Comparison of ENCODE assay signal across 11 cellular contexts in genomic region chr17:76560877-76561221, GRCh38. TPM values are rescaled to one million over a fixed set of nuclear protein-coding genes. Genes with fewer than 3 reads are reported as not detected.
DNase-seq lines count a peak whose midpoint lies in the region; ATAC-seq, FAIRE-seq and TF ChIP-seq lines count a peak whose summit lies in the region.
"Had no signal": no experiment of that assay in that cellular context is flagged by ENCODE, and none has a peak within 500 bp of the region (broad histone marks: within the 10 kb centered on the region; RNA-seq: fewer than 3 reads in every experiment).

No MANE protein-coding gene starts in this region.

- FAIRE-seq in astrocyte (lab: Jason Lieb, UNC): no peak
- FAIRE-seq in urothelium cell line (lab: Jason Lieb, UNC): no peak

- peaks cover 53% of the 10 kb centered on the region for H3K4me1 ChIP-seq in CD8-positive, alpha-beta T cell (ENCODE audit: insufficient read depth, low read length)
- H3K4me1 ChIP-seq in astrocyte (ENCODE audit: insufficient read depth, low read length): peaks cover 48% of the 10 kb centered on the region
- peaks cover 4 to 45% of the 10 kb centered on the region in 2 donors for H3K4me1 ChIP-seq in muscle layer of duodenum (ENCODE audit: control insufficient read depth in 1 of 2, insufficient read depth in 2 of 2, low read length in 2 of 2)

- H3K4me2 ChIP-seq in astrocyte (ENCODE audit: low read length): peak overlapping the region; percentile 87

- no peaks in the 10 kb centered on the region for H3K9me3 Mint-ChIP-seq in CD8-positive, alpha-beta T cell
- no peaks in the 10 kb centered on the region for H3K9me3 Mint-ChIP-seq in astrocyte (ENCODE audit: unreplicated experiment)

- no peak for DNase-seq in CD8-positive, alpha-beta T cell
- DNase-seq in MG63: no peak
- DNase-seq in astrocyte (ENCODE audit: low read depth): no peak
- DNase-seq in DMS79 treated with DMSO at 0.1 percent for 48 hours (lab: John Stamatoyannopoulos, UW): no peak
- DNase-seq in omental fat pad (ENCODE audit: low spot score): no peak
- DNase-seq in urothelium cell line (ENCODE audit: low spot score): no peak
- DNase-seq: activated naive CD4-positive, alpha-beta T cell; NCI-H1436 treated with DMSO at 0.1 percent for 48 hours had no signal

- peak overlapping the region; percentile 67 for H3K4me3 Mint-ChIP-seq in CD8-positive, alpha-beta T cell
- H3K4me3 Mint-ChIP-seq in astrocyte (ENCODE audit: unreplicated experiment): peak overlapping the region; percentile 79

- H3K27ac ChIP-seq in CD8-positive, alpha-beta T cell (ENCODE audit: low read depth, low read length): peak overlapping the region; percentile 38
- peak overlapping the region; percentile 40 for H3K27ac ChIP-seq in astrocyte (ENCODE audit: low read depth, low read length)
- H3K27ac ChIP-seq in muscle layer of duodenum (ENCODE audit: low read length): peak overlapping the region; percentile 46

- peaks cover 73% of the 10 kb centered on the region for H3K4me1 Mint-ChIP-seq in CD8-positive, alpha-beta T cell (ENCODE audit: low read depth)
- H3K4me1 Mint-ChIP-seq in astrocyte (ENCODE audit: low read depth, unreplicated experiment): peaks cover 38% of the 10 kb centered on the region

- H3K36me3 ChIP-seq in CD8-positive, alpha-beta T cell (ENCODE audit: insufficient read depth, low read length): peaks cover 14% of the 10 kb centered on the region
- H3K36me3 ChIP-seq in MG63: peaks cover 65% of the 10 kb centered on the region
- H3K36me3 ChIP-seq in astrocyte (ENCODE audit: insufficient read depth, low read length): peaks cover 30% of the 10 kb centered on the region
- peaks cover 1 to 24% of the 10 kb centered on the region in 2 donors for H3K36me3 ChIP-seq in muscle layer of duodenum (ENCODE audit: control insufficient read depth in 1 of 2, insufficient read depth in 2 of 2, low read length in 2 of 2)

- CTCF ChIA-PET in CD8-positive, alpha-beta T cell (lab: Charles Lee): interaction anchor here (0.9 to 5.9 kb wide), 8 partner anchors 15 to 153 kb away, joined by 3 to 32 read pairs (median 5); no protein-coding TSS in a partner anchor

- intact Hi-C loops in CD8-positive, alpha-beta T cell (cut with DNase I, micrococcal nuclease): no loop called here

- no peaks in the 10 kb centered on the region for H3K27me3 Mint-ChIP-seq in CD8-positive, alpha-beta T cell (ENCODE audit: low read depth)
- H3K27me3 Mint-ChIP-seq in astrocyte (ENCODE audit: low read depth, unreplicated experiment): no peaks in the 10 kb centered on the region

- peak overlapping the region; percentile 53 for H3K9ac ChIP-seq in astrocyte (ENCODE audit: low read length)

- H4K20me1 ChIP-seq in astrocyte (ENCODE audit: insufficient read depth, low read length): peaks cover 63% of the 10 kb centered on the region

- POLR2A ChIA-PET in CD8-positive, alpha-beta T cell (lab: Charles Lee): interaction anchor here (1.2 to 1.4 kb wide), 2 partner anchors 9 to 24 kb away, joined by 3 to 4 read pairs; a partner anchor contains a TSS

- H3K27ac Mint-ChIP-seq in CD8-positive, alpha-beta T cell: peak overlapping the region; percentile 85
- peak overlapping the region; percentile 69 for H3K27ac Mint-ChIP-seq in astrocyte (ENCODE audit: unreplicated experiment)

- ATAC-seq in CD8-positive, alpha-beta T cell: no peak
- no peak for ATAC-seq in omental fat pad (ENCODE audit: low FRiP score)
- no peak for ATAC-seq in HG03439 (IDR thresholded peaks at IDR 0.05; ENCODE audit: unreplicated experiment)
- ATAC-seq: esophagus mucosa had no signal

- H3K4me3 ChIP-seq in CD8-positive, alpha-beta T cell (ENCODE audit: low read depth, low read length): no peak overlapping the region
- H3K4me3 ChIP-seq in MG63: peak overlapping the region; percentile 90
- H3K4me3 ChIP-seq in astrocyte (ENCODE audit: insufficient read depth, low read depth, low read length): peak overlapping the region; percentile 32
- H3K4me3 ChIP-seq in muscle layer of duodenum (ENCODE audit: low read depth in 1 of 2, low read length in 2 of 2): no peak overlapping the region

- H3K79me2 ChIP-seq in astrocyte (ENCODE audit: insufficient read depth, low read length): peaks cover 52% of the 10 kb centered on the region

- no peaks in the 10 kb centered on the region for H3K9me3 ChIP-seq in CD8-positive, alpha-beta T cell (ENCODE audit: low read length)
- H3K9me3 ChIP-seq in MG63 (no peaks in the 10 kb centered on the region), astrocyte (ENCODE audit: insufficient read depth, low read depth, low read length) (no peaks in the 10 kb centered on the region), muscle layer of duodenum (ENCODE audit: control insufficient read depth in 1 of 2, low read length in 2 of 2) (no peaks in the 10 kb centered on the region)

- H3K27me3 ChIP-seq in CD8-positive, alpha-beta T cell (ENCODE audit: insufficient read depth, low read length): no peaks in the 10 kb centered on the region
- H3K27me3 ChIP-seq in MG63: no peaks in the 10 kb centered on the region
- H3K27me3 ChIP-seq in astrocyte (ENCODE audit: insufficient read depth, low read length): no peaks in the 10 kb centered on the region
- H3K27me3 ChIP-seq in muscle layer of duodenum (ENCODE audit: low read depth, low read length): no peaks in the 10 kb centered on the region

- H3K36me3 Mint-ChIP-seq in CD8-positive, alpha-beta T cell: peaks cover 65% of the 10 kb centered on the region
- peaks cover 14% of the 10 kb centered on the region for H3K36me3 Mint-ChIP-seq in astrocyte (ENCODE audit: low read depth, unreplicated experiment)

- no peak overlapping the region for H2AFZ ChIP-seq in astrocyte (ENCODE audit: low read depth, low read length)

- TF ChIP-seq CTCF in CD8-positive, alpha-beta T cell (IDR thresholded peaks at IDR 0.05): no peak
- TF ChIP-seq CTCF in astrocyte (IDR thresholded peaks at IDR 0.05; ENCODE audit: insufficient read depth, low read depth, low read length) (no peak), omental fat pad (IDR thresholded peaks at IDR 0.05) (no peak)

RNA-seq across cellular contexts. Expression of gene PRCD, which starts 21.0 kb away (rescaled TPM):
- total RNA-seq in CD8-positive, alpha-beta T cell: not detected
- 1.2 TPM in 1 of 2 replicates, not detected in the other for total RNA-seq in MG63 (2014; rRNA removed; shearing (Covaris generic); ENCODE audit: low replicate concordance)
- total RNA-seq in astrocyte (1.5 and 2.2 TPM in 2 replicates), omental fat pad (10 to 100 TPM in 1 of 4 donors, 1 to 10 TPM in 3; 2.3 to 20.0 (median 3.5) TPM)

RNA-seq across cellular contexts. Expression of gene CYGB, which starts 23.3 kb away (rescaled TPM):
- under 1 TPM; 0.47 to 0.57 TPM for total RNA-seq in CD8-positive, alpha-beta T cell
- 7.6 and 14.0 TPM in 2 replicates for total RNA-seq in MG63 (2014; rRNA removed; shearing (Covaris generic); ENCODE audit: low replicate concordance)
- 20.5 and 29.2 TPM in 2 replicates for total RNA-seq in astrocyte
- total RNA-seq in omental fat pad: 10 to 100 TPM; 18.9 to 46.2 (median 35.2) TPM

RNA-seq across cellular contexts. Expression of gene ST6GALNAC2, which starts 24.8 kb away (rescaled TPM):
- total RNA-seq in CD8-positive, alpha-beta T cell: 1 to 10 TPM in 1 of 2 experiments, under 1 TPM in 1; 0.50 to 1.7 TPM
- total RNA-seq in MG63 (2014; rRNA removed; shearing (Covaris generic); ENCODE audit: low replicate concordance): 0.15 and 0.30 TPM in 2 replicates
- total RNA-seq in astrocyte: 0.79 TPM in 1 of 2 replicates, not detected in the other
- 10 to 100 TPM in 2 of 4 donors, 1 to 10 TPM in 2; 4.2 to 12.1 (median 9.7) TPM for total RNA-seq in omental fat pad

RNA-seq across cellular contexts. Expression of gene RHBDF2, which starts 59.6 kb away (rescaled TPM):
- total RNA-seq in CD8-positive, alpha-beta T cell: 10 to 100 TPM; 45.4 to 46.2 TPM
- 5.9 and 20.9 TPM in 2 replicates for total RNA-seq in MG63 (2014; rRNA removed; shearing (Covaris generic); ENCODE audit: low replicate concordance)
- total RNA-seq in astrocyte (27.0 and 30.7 TPM in 2 replicates), omental fat pad (10 to 100 TPM; 29.9 to 77.9 (median 56.7) TPM)

Comparison
In these comparisons a context has a peak if more than half of its experiments do, and no peak if none do; other contexts are left out.
1. H3K4me3 ChIP-seq: peak in MG63 (single experiment) and astrocyte (single experiment); none in CD8-positive, alpha-beta T cell (single experiment) and muscle layer of duodenum (0 of 2).
2. Peak in every context shown above with its lines, with median percentiles within 50 percentile points of each other: H3K27ac ChIP-seq.